In the genomic region with DNA sequence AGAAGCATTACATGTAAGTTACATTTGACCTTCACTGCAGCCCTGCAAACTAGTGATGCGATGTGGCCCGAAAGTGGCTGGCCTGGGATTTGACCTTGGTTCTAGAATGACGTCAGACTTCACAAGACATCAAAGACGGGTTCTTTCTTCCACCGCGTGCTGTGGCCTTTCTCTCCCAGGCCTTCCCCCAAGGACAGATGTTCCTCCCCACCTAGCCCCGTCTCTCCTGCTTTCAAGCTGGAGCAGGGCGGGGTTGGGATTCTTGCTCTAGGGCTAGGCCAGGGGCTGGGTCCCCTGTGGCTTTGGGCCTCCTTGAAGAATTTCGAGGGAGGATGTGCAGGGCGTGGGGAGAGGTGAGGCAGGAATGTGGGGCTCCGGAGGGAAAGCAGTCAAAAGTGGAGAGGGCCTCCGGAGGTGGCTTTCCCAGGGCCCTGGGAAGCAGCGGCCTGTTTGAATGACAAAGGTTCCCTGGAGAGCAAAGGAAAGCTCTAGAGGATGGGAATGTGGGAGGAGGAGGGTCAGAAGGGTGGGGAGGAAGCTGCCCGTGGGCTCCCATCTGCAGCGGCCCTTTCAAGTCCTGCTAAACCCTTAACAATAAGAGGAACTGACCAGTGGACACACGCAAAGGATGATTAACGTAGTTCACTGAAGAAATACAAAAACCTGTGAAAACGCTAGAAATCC, we compare ENCODE assay signal across 1 cellular context.
A peak's percentile ranks its signal among the peaks of the same experiment; 100 is the strongest.
TF ChIP-seq lines count a peak whose summit lies in the region.

No MANE protein-coding gene starts in this region.

TF ChIP-seq in HepG2, 621 proteins besides CTCF, POLR2A, EP300 and RAD21 (continued from another document and continues in another):
- TF ChIP-seq GPN1 (CRISPR knock-in tag; IDR thresholded peaks at IDR 0.05; ENCODE audit: borderline replicate concordance) (no peak), ZNF589 (CRISPR knock-in tag; conservative IDR thresholded peaks at IDR 0.05) (no peak), KDM5A (IDR thresholded peaks at IDR 0.05; ENCODE audit: borderline replicate concordance, low read length) (no peak; the same call in 1 of the 2 replicates), ZNF678 (CRISPR knock-in tag; IDR thresholded peaks at IDR 0.05) (no peak), RFX1 (IDR thresholded peaks at IDR 0.05) (no peak), CERS6 (CRISPR knock-in tag; IDR thresholded peaks at IDR 0.05) (no peak), ZNF263 (CRISPR knock-in tag; IDR thresholded peaks at IDR 0.05) (peak; percentile 81), AFF4 (CRISPR knock-in tag; IDR thresholded peaks at IDR 0.05) (no peak), ZNF292 (CRISPR knock-in tag; IDR thresholded peaks at IDR 0.05; ENCODE audit: borderline replicate concordance, low read depth) (no peak), FOXO1 (CRISPR knock-in tag; IDR thresholded peaks at IDR 0.05) (0 out of 2 replicates have a peak, but pooled peaks have one; percentile 11), ZNF552 (CRISPR knock-in tag; IDR thresholded peaks at IDR 0.05; ENCODE audit: borderline replicate concordance) (no peak), ZNF207 (IDR thresholded peaks at IDR 0.05; ENCODE audit: borderline replicate concordance) (no peak), HINFP (CRISPR knock-in tag; IDR thresholded peaks at IDR 0.05; ENCODE audit: low read depth) (no peak; the same call in 1 of the 2 replicates), CBX1 (IDR thresholded peaks at IDR 0.05; ENCODE audit: low read depth) (no peak), PCBP2 (optimal IDR thresholded peaks at IDR 0.05; ENCODE audit: low read depth, low read length, poor library complexity, severe bottlenecking) (no peak), NFIB (CRISPR knock-in tag; IDR thresholded peaks at IDR 0.05; ENCODE audit: borderline replicate concordance) (no peak), ZNF496 (CRISPR knock-in tag; IDR thresholded peaks at IDR 0.05; ENCODE audit: insufficient replicate concordance) (no peak), NAIF1 (CRISPR knock-in tag; IDR thresholded peaks at IDR 0.05; ENCODE audit: borderline replicate concordance) (no peak), ZNF414 (CRISPR knock-in tag; IDR thresholded peaks at IDR 0.05) (no peak), JUND (CRISPR knock-in tag; IDR thresholded peaks at IDR 0.05) (no peak), MBD4 (IDR thresholded peaks at IDR 0.05; ENCODE audit: borderline replicate concordance, low read length) (no peak), KLF6 (CRISPR knock-in tag; IDR thresholded peaks at IDR 0.05) (0 out of 2 replicates have a peak, but pooled peaks have one; percentile 40), PHF8 (CRISPR knock-in tag; IDR thresholded peaks at IDR 0.05) (peak; percentile 35; the same call in 1 of the 2 replicates), ZNF143 (CRISPR knock-in tag; IDR thresholded peaks at IDR 0.05) (no peak), KMT2B (CRISPR knock-in tag; IDR thresholded peaks at IDR 0.05) (0 out of 2 replicates have a peak, but pooled peaks have one; percentile 48), ZSCAN31 (CRISPR knock-in tag; IDR thresholded peaks at IDR 0.05; ENCODE audit: low read depth) (no peak), ZNF761 (CRISPR knock-in tag; conservative IDR thresholded peaks at IDR 0.05) (no peak), ZMAT5 (CRISPR knock-in tag; IDR thresholded peaks at IDR 0.05; ENCODE audit: borderline replicate concordance, low read depth) (no peak), ARHGAP35 (CRISPR knock-in tag; IDR thresholded peaks at IDR 0.05; ENCODE audit: borderline replicate concordance) (no peak), ZFP1 (CRISPR knock-in tag; IDR thresholded peaks at IDR 0.05) (no peak), JUN (CRISPR knock-in tag; IDR thresholded peaks at IDR 0.05) (peak; percentile 75; the same call in 1 of the 2 replicates), HMG20B (CRISPR knock-in tag; conservative IDR thresholded peaks at IDR 0.05) (peak; percentile 19; the same call in 1 of the 2 replicates), ZNF10 (CRISPR knock-in tag; IDR thresholded peaks at IDR 0.05; ENCODE audit: borderline replicate concordance, low read depth) (no peak), RBM22 (optimal IDR thresholded peaks at IDR 0.05; ENCODE audit: low read length) (no peak), TBL1XR1 (IDR thresholded peaks at IDR 0.05; ENCODE audit: borderline replicate concordance, low read length, partially characterized antibody) (no peak), ZNF841 (CRISPR knock-in tag; IDR thresholded peaks at IDR 0.05; ENCODE audit: borderline replicate concordance) (no peak)
- TF ChIP-seq, protein P1, sequence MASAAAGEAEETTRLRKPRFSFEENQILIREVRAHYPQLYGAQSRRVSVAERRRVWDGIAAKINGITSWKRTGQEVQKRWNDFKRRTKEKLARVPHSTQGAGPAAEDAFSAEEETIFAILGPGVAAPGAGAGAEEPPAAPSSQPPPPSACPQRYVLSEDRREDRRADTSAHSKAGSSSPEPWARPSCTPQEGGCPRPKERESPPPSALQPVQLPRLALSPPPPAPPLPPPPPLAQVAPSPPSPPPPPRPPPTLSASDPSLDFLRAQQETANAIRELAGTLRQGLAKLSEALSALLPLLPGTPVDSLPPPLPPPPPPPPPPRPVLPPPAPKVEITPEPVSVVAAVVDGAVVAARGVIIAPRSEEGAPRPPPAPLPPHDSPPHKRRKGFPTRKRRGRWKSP (CRISPR knock-in tag; IDR thresholded peaks at IDR 0.05): no peak
- TF ChIP-seq, protein P2, sequence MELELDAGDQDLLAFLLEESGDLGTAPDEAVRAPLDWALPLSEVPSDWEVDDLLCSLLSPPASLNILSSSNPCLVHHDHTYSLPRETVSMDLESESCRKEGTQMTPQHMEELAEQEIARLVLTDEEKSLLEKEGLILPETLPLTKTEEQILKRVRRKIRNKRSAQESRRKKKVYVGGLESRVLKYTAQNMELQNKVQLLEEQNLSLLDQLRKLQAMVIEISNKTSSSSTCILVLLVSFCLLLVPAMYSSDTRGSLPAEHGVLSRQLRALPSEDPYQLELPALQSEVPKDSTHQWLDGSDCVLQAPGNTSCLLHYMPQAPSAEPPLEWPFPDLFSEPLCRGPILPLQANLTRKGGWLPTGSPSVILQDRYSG (CRISPR knock-in tag; IDR thresholded peaks at IDR 0.05): no peak
- TF ChIP-seq, protein P3, sequence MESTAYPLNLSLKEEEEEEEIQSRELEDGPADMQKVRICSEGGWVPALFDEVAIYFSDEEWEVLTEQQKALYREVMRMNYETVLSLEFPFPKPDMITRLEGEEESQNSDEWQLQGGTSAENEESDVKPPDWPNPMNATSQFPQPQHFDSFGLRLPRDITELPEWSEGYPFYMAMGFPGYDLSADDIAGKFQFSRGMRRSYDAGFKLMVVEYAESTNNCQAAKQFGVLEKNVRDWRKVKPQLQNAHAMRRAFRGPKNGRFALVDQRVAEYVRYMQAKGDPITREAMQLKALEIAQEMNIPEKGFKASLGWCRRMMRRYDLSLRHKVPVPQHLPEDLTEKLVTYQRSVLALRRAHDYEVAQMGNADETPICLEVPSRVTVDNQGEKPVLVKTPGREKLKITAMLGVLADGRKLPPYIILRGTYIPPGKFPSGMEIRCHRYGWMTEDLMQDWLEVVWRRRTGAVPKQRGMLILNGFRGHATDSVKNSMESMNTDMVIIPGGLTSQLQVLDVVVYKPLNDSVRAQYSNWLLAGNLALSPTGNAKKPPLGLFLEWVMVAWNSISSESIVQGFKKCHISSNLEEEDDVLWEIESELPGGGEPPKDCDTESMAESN (CRISPR knock-in tag; conservative IDR thresholded peaks at IDR 0.05): no peak
- TF ChIP-seq, protein P4, sequence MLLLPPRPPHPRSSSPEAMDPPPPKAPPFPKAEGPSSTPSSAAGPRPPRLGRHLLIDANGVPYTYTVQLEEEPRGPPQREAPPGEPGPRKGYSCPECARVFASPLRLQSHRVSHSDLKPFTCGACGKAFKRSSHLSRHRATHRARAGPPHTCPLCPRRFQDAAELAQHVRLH (CRISPR knock-in tag; IDR thresholded peaks at IDR 0.05; ENCODE audit: borderline replicate concordance, low read depth): no peak
- TF ChIP-seq, protein P5, sequence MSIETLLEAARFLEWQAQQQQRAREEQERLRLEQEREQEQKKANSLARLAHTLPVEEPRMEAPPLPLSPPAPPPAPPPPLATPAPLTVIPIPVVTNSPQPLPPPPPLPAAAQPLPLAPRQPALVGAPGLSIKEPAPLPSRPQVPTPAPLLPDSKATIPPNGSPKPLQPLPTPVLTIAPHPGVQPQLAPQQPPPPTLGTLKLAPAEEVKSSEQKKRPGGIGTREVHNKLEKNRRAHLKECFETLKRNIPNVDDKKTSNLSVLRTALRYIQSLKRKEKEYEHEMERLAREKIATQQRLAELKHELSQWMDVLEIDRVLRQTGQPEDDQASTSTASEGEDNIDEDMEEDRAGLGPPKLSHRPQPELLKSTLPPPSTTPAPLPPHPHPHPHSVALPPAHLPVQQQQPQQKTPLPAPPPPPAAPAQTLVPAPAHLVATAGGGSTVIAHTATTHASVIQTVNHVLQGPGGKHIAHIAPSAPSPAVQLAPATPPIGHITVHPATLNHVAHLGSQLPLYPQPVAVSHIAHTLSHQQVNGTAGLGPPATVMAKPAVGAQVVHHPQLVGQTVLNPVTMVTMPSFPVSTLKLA (IDR thresholded peaks at IDR 0.05): no peak
- TF ChIP-seq, protein P6, sequence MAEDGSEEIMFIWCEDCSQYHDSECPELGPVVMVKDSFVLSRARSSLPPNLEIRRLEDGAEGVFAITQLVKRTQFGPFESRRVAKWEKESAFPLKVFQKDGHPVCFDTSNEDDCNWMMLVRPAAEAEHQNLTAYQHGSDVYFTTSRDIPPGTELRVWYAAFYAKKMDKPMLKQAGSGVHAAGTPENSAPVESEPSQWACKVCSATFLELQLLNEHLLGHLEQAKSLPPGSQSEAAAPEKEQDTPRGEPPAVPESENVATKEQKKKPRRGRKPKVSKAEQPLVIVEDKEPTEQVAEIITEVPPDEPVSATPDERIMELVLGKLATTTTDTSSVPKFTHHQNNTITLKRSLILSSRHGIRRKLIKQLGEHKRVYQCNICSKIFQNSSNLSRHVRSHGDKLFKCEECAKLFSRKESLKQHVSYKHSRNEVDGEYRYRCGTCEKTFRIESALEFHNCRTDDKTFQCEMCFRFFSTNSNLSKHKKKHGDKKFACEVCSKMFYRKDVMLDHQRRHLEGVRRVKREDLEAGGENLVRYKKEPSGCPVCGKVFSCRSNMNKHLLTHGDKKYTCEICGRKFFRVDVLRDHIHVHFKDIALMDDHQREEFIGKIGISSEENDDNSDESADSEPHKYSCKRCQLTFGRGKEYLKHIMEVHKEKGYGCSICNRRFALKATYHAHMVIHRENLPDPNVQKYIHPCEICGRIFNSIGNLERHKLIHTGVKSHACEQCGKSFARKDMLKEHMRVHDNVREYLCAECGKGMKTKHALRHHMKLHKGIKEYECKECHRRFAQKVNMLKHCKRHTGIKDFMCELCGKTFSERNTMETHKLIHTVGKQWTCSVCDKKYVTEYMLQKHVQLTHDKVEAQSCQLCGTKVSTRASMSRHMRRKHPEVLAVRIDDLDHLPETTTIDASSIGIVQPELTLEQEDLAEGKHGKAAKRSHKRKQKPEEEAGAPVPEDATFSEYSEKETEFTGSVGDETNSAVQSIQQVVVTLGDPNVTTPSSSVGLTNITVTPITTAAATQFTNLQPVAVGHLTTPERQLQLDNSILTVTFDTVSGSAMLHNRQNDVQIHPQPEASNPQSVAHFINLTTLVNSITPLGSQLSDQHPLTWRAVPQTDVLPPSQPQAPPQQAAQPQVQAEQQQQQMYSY (CRISPR knock-in tag; IDR thresholded peaks at IDR 0.05): no peak
